Comparison of ENCODE assay signal across 9 cellular contexts in the genomic region with DNA sequence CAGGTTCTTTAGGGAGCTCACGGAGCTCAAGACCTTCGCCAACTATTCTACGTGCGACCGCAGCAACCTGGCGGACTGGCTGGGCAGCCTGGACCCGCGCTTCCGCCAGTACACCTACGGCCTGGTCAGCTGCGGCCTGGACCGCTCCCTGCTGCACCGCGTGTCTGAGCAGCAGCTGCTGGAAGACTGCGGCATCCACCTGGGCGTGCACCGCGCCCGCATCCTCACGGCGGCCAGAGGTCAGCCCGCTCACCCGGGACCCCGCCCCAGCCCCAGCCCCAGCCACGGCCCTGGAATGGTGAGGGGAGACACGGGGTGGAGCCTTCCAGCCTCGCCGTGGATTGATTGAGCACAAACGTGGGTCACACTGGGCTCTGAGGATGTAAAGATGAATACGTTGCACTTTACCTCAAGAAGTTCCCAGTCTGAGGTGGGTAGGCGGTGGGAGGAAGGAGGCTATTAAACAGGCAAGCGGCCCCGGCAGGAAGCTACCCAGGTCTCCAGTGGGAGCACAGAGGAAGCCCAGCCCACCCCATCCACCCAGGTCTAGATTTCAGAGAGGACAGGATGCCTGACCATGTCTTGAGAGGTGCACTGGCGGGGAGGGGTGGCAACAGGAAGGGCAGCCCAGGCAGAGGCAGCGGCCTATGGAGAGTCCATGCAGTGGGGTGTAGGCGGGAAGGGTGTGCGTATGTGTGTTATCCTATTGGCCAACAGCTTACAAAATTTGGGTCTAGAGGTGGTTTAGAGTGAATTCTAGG. TPM values are rescaled to one million over a fixed set of nuclear protein-coding genes. Genes with fewer than 3 reads are reported as not detected.
DNase-seq lines count a peak whose midpoint lies in the region; ATAC-seq and TF ChIP-seq lines count a peak whose summit lies in the region.
"Had no signal": no experiment of that assay in that cellular context is flagged by ENCODE, and none has a peak within 500 bp of the region (broad histone marks: within the 10 kb centered on the region; RNA-seq: fewer than 3 reads in every experiment).

No MANE protein-coding gene starts in this region.

- no peak for TF ChIP-seq EP300 in transverse colon (IDR thresholded peaks at IDR 0.05; ENCODE audit: low read depth)

- H3K27ac Mint-ChIP-seq in activated naive CD4-positive, alpha-beta T cell treated with anti-CD3 and anti-CD28 coated beads for 36 hours = peak overlapping the region; percentile 22
- peak overlapping the region; percentile 82 for H3K27ac Mint-ChIP-seq in activated CD8-positive, alpha-beta T cell treated with anti-CD3 and anti-CD28 coated beads, Interleukin-2, amount 10 ng/mL, durations not matched to agents 7 days and 5 days

- peak; percentile 30 for DNase-seq in activated naive CD4-positive, alpha-beta T cell treated with anti-CD3 and anti-CD28 coated beads for 36 hours
- DNase-seq in activated naive CD4-positive, alpha-beta T cell treated with anti-CD3 and anti-CD28 coated beads, Interleukin-2, amount 50 U/mL, for 16 hours = no peak
- no peak for DNase-seq in activated CD8-positive, alpha-beta T cell treated with anti-CD3 and anti-CD28 coated beads, Interleukin-2, amount 10 ng/mL, durations not matched to agents 7 days and 5 days
- DNase-seq in kidney tubule cell (ENCODE audit: low spot score) = peak; percentile 30
- DNase-seq in transverse colon = peak; percentile 42
- DNase-seq in HCEC 1CT = no peak
- DNase-seq in central memory CD4-positive, alpha-beta T cell = no peak
- no peak for DNase-seq in NOMO-1 (lab: John Stamatoyannopoulos, UW; ENCODE audit: unreplicated experiment in 2 of 2)
- DNase-seq: DMS 273 treated with DMSO at 0.1 percent for 48 hours had no signal

- CTCF ChIA-PET in activated naive CD4-positive, alpha-beta T cell treated with anti-CD3 and anti-CD28 coated beads for 36 hours (lab: Charles Lee) = interaction anchor here (1.3 kb wide), 1 partner anchor 29 kb away, joined by 4 read pairs; no protein-coding TSS in a partner anchor
- CTCF ChIA-PET in activated CD8-positive, alpha-beta T cell treated with anti-CD3 and anti-CD28 coated beads, Interleukin-2, amount 10 ng/mL, durations not matched to agents 7 days and 5 days (lab: Charles Lee) = interaction anchor here (1.1 to 5.0 kb wide), 4 partner anchors 15 to 133 kb away, joined by 3 to 23 read pairs (median 4); a partner anchor contains a TSS

- intact Hi-C loops in activated naive CD4-positive, alpha-beta T cell treated with anti-CD3 and anti-CD28 coated beads for 36 hours (cut with micrococcal nuclease) = loop anchor here (2.0 kb wide), 1 partner anchor 32 kb away; no protein-coding TSS in a partner anchor
- intact Hi-C loops in transverse colon (cut with DNase I; ENCODE audit: low total_unique reads) = loop anchor here (5.0 kb wide), 1 partner anchor 1867 kb away; no protein-coding TSS in a partner anchor

- H3K4me1 Mint-ChIP-seq in activated naive CD4-positive, alpha-beta T cell treated with anti-CD3 and anti-CD28 coated beads for 36 hours (ENCODE audit: low read depth) = peaks cover 23% of the 10 kb centered on the region
- H3K4me1 Mint-ChIP-seq in activated CD8-positive, alpha-beta T cell treated with anti-CD3 and anti-CD28 coated beads, Interleukin-2, amount 10 ng/mL, durations not matched to agents 7 days and 5 days (ENCODE audit: low read depth) = peaks cover 23% of the 10 kb centered on the region

- no peak for TF ChIP-seq CTCF in transverse colon (IDR thresholded peaks at IDR 0.05)

- H3K4me3 Mint-ChIP-seq in activated naive CD4-positive, alpha-beta T cell treated with anti-CD3 and anti-CD28 coated beads for 36 hours = peak overlapping the region; percentile 87
- peak overlapping the region; percentile 83 for H3K4me3 Mint-ChIP-seq in activated CD8-positive, alpha-beta T cell treated with anti-CD3 and anti-CD28 coated beads, Interleukin-2, amount 10 ng/mL, durations not matched to agents 7 days and 5 days

- POLR2A ChIA-PET in activated CD8-positive, alpha-beta T cell treated with anti-CD3 and anti-CD28 coated beads, Interleukin-2, amount 10 ng/mL, durations not matched to agents 7 days and 5 days (lab: Charles Lee) = interaction anchor here (0.6 to 2.1 kb wide), 10 partner anchors 8 to 1071 kb away, joined by 3 to 20 read pairs (median 4); a partner anchor contains a TSS

- no peaks in the 10 kb centered on the region for H3K9me3 Mint-ChIP-seq in activated naive CD4-positive, alpha-beta T cell treated with anti-CD3 and anti-CD28 coated beads for 36 hours
- H3K9me3 Mint-ChIP-seq in activated CD8-positive, alpha-beta T cell treated with anti-CD3 and anti-CD28 coated beads, Interleukin-2, amount 10 ng/mL, durations not matched to agents 7 days and 5 days (ENCODE audit: insufficient read depth) = no peaks in the 10 kb centered on the region

- H3K27me3 Mint-ChIP-seq in activated naive CD4-positive, alpha-beta T cell treated with anti-CD3 and anti-CD28 coated beads for 36 hours (ENCODE audit: low read depth) = peaks cover 12% of the 10 kb centered on the region
- peaks cover 5% of the 10 kb centered on the region for H3K27me3 Mint-ChIP-seq in activated CD8-positive, alpha-beta T cell treated with anti-CD3 and anti-CD28 coated beads, Interleukin-2, amount 10 ng/mL, durations not matched to agents 7 days and 5 days (ENCODE audit: low read depth)

- no peaks in the 10 kb centered on the region for H3K9me3 ChIP-seq in transverse colon

- peak overlapping the region; percentile 10 to 53 (median 41) for H3K4me3 ChIP-seq in transverse colon

- TF ChIP-seq POLR2A in transverse colon (IDR thresholded peaks at IDR 0.05) = no peak

- peak; percentile 24 for ATAC-seq in activated CD8-positive, alpha-beta T cell treated with anti-CD3 and anti-CD28 coated beads, Interleukin-2, amount 10 ng/mL, durations not matched to agents 7 days and 5 days

- WGBS in transverse colon (ENCODE audit: low coverage in 1 of 2), 2 donors = 44% methylated on average over 23 of the region's 37 CpGs; no CpG with 5 or more reads in 1 of the 2 donors

- peaks cover 0 to 19% (median 8%) of the 10 kb centered on the region in 4 donors for H3K4me1 ChIP-seq in transverse colon

- H3K27ac ChIP-seq in transverse colon = peak overlapping the region; percentile 63 to 74 (median 70)

- peaks cover 0 to 16% (median 6%) of the 10 kb centered on the region in 4 donors for H3K36me3 ChIP-seq in transverse colon

- peaks cover 17% of the 10 kb centered on the region for H3K36me3 Mint-ChIP-seq in activated naive CD4-positive, alpha-beta T cell treated with anti-CD3 and anti-CD28 coated beads for 36 hours (ENCODE audit: low read depth)
- H3K36me3 Mint-ChIP-seq in activated CD8-positive, alpha-beta T cell treated with anti-CD3 and anti-CD28 coated beads, Interleukin-2, amount 10 ng/mL, durations not matched to agents 7 days and 5 days (ENCODE audit: low read depth) = peaks cover 19% of the 10 kb centered on the region

- H3K27me3 ChIP-seq in transverse colon = no peaks in the 10 kb centered on the region

- in situ Hi-C loops in transverse colon (cut with MboI; ENCODE audit: low pct_ligation_motif_present in 1 of 4, low pct_unique_long_range_greater_than_20kb in 1 of 4, low sequenced_read_pairs in 3 of 4) = no loop called here

RNA-seq across cellular contexts. Expression of a gene that starts 13.7 kb away (rescaled TPM):
- total RNA-seq in activated naive CD4-positive, alpha-beta T cell treated with anti-CD3 and anti-CD28 coated beads for 36 hours = 10 to 100 TPM; 11.7 to 12.3 TPM
- total RNA-seq in activated CD8-positive, alpha-beta T cell treated with anti-CD3 and anti-CD28 coated beads, Interleukin-2, amount 10 ng/mL, durations not matched to agents 7 days and 5 days = 10 to 100 TPM; 16.2 to 20.0 TPM
- 10 to 100 TPM in 2 of 4 donors, 1 to 10 TPM in 2; 6.0 to 22.1 (median 9.5) TPM for total RNA-seq in transverse colon

RNA-seq across cellular contexts. Expression of a gene that starts 15.1 kb away (rescaled TPM):
- total RNA-seq in activated naive CD4-positive, alpha-beta T cell treated with anti-CD3 and anti-CD28 coated beads for 36 hours = not detected
- not detected for total RNA-seq in activated CD8-positive, alpha-beta T cell treated with anti-CD3 and anti-CD28 coated beads, Interleukin-2, amount 10 ng/mL, durations not matched to agents 7 days and 5 days
- total RNA-seq in transverse colon = not detected

RNA-seq across cellular contexts. Expression of a gene that starts 20.2 kb away (rescaled TPM):
- not detected for total RNA-seq in activated naive CD4-positive, alpha-beta T cell treated with anti-CD3 and anti-CD28 coated beads for 36 hours
- not detected for total RNA-seq in activated CD8-positive, alpha-beta T cell treated with anti-CD3 and anti-CD28 coated beads, Interleukin-2, amount 10 ng/mL, durations not matched to agents 7 days and 5 days
- total RNA-seq in transverse colon = not detected

RNA-seq across cellular contexts. Expression of a gene that starts 20.8 kb away (rescaled TPM):
- 1 to 10 TPM; 1.8 to 2.4 TPM for total RNA-seq in activated naive CD4-positive, alpha-beta T cell treated with anti-CD3 and anti-CD28 coated beads for 36 hours
- total RNA-seq in activated CD8-positive, alpha-beta T cell treated with anti-CD3 and anti-CD28 coated beads, Interleukin-2, amount 10 ng/mL, durations not matched to agents 7 days and 5 days = 1 to 10 TPM; 2.7 to 3.1 TPM
- total RNA-seq in transverse colon = 10 to 100 TPM in 2 of 4 donors, 1 to 10 TPM in 2; 7.5 to 15.9 (median 11.0) TPM

RNA-seq across cellular contexts. Expression of a gene that starts 27.9 kb away (rescaled TPM):
- total RNA-seq in activated naive CD4-positive, alpha-beta T cell treated with anti-CD3 and anti-CD28 coated beads for 36 hours = 10 to 100 TPM; 74.6 to 76.5 TPM
- total RNA-seq in activated CD8-positive, alpha-beta T cell treated with anti-CD3 and anti-CD28 coated beads, Interleukin-2, amount 10 ng/mL, durations not matched to agents 7 days and 5 days = 10 to 100 TPM; 68.1 to 73.9 TPM
- total RNA-seq in transverse colon = 10 to 100 TPM; 54.9 to 95.3 (median 66.5) TPM

Comparison
In these comparisons a context has a peak if more than half of its experiments do, and no peak if none do; other contexts are left out.
1. DNase-seq: peak in activated naive CD4-positive, alpha-beta T cell treated with anti-CD3 and anti-CD28 coated beads for 36 hours (single experiment), kidney tubule cell (single experiment) and transverse colon (single experiment); none in activated naive CD4-positive, alpha-beta T cell treated with anti-CD3 and anti-CD28 coated beads, Interleukin-2, amount 50 U/mL, for 16 hours (single experiment), activated CD8-positive, alpha-beta T cell treated with anti-CD3 and anti-CD28 coated beads, Interleukin-2, amount 10 ng/mL, durations not matched to agents 7 days and 5 days (single experiment), HCEC 1CT (single experiment), central memory CD4-positive, alpha-beta T cell (single experiment) and NOMO-1 (0 of 2).